8 cellular contexts compared by ENCODE assay signal in genomic region chr2:111883661-111884591, GRCh38. TPM values are rescaled to one million over a fixed set of nuclear protein-coding genes. Genes with fewer than 3 reads are reported as not detected.
DNase-seq lines count a peak whose midpoint lies in the region; ATAC-seq, FAIRE-seq and TF ChIP-seq lines count a peak whose summit lies in the region.

Gene ANAPC1 (minus strand): TSS chr2:111884193. CDS start chr2:111880825, 3,368 bp downstream.

- peak; percentile 67 for DNase-seq in GM12892 (ENCODE audit: insufficient read length)
- DNase-seq in NCI-H128 (lab: John Stamatoyannopoulos, UW; ENCODE audit: unreplicated experiment), result peak; percentile 83
- DNase-seq in amniotic epithelial cell (ENCODE audit: low read depth), result peak; percentile 62
- peak; percentile 80 for DNase-seq in left ventricle myocardium inferior
- peak; percentile 86 to 90 for DNase-seq in psoas muscle
- DNase-seq in ureter (ENCODE audit: low spot score), result peak; percentile 87

- H3K36me3 ChIP-seq in left ventricle myocardium inferior (peaks cover 14% of the 10 kb centered on the region), psoas muscle (ENCODE audit: insufficient read depth in 1 of 2, low read depth in 1 of 2) (peaks cover 0 to 14% of the 10 kb centered on the region in 2 donors)

- H3K4me1 ChIP-seq in left ventricle myocardium inferior (peaks cover 28% of the 10 kb centered on the region), psoas muscle (peaks cover 8% of the 10 kb centered on the region)

- H3K4me3 ChIP-seq in left ventricle myocardium inferior (peak within 1 kb of the TSS; percentile 86), psoas muscle (peak within 1 kb of the TSS; percentile 85)

- peak; percentile 94 for TF ChIP-seq POLR2A in GM12892 (IDR thresholded peaks at IDR 0.05; ENCODE audit: low read depth, low read length)

- 0 to 1% (median 0%) methylated on average over 50 to 73 of the region's 73 CpGs for WGBS in psoas muscle, 3 donors

- H3K9me3 ChIP-seq in left ventricle myocardium inferior (replicated peaks), result no peaks in the 10 kb centered on the region
- no peaks in the 10 kb centered on the region for H3K9me3 ChIP-seq in psoas muscle

- H3K27ac ChIP-seq in left ventricle myocardium inferior (replicated peaks), result peak within 1 kb of the TSS; percentile 87
- peak within 1 kb of the TSS; percentile 82 for H3K27ac ChIP-seq in psoas muscle

- H3K27me3 ChIP-seq in left ventricle myocardium inferior (ENCODE audit: low read depth) (no peaks in the 10 kb centered on the region), psoas muscle (ENCODE audit: insufficient read depth in 3 of 3, low read length in 2 of 3) (no peaks in the 10 kb centered on the region)

- intact Hi-C loops in T-helper 1 cell treated with Interleukin-12 subunit alpha and Interleukin-12 subunit beta and Interleukin-4 antibody, amounts not matched to agents 30 ng/mL and 1 ng/mL, for 36 hours (cut with micrococcal nuclease), result loop anchor here (1.0 to 5.0 kb wide), 8 partner anchors 14 to 1207 kb away; partner anchors contain the start of genes BUB1, CHCHD5, MERTK and POLR1B
- intact Hi-C loops in left ventricle myocardium inferior (cut with micrococcal nuclease), result no loop called here
- intact Hi-C loops in psoas muscle (cut with DNase I), result loop anchor here in 1 of 2 donors (10.0 kb wide), 1 partner anchor 371 kb away; the partner anchor contains the start of gene ZC3H8

- FAIRE-seq in GM12892 (lab: Jason Lieb, UNC), result peak; percentile 92

- TF ChIP-seq CTCF in left ventricle myocardium inferior (IDR thresholded peaks at IDR 0.05; ENCODE audit: borderline replicate concordance) (no peak), psoas muscle (IDR thresholded peaks at IDR 0.05) (no peak)

- peak; percentile 93 for ATAC-seq in HG02759 (IDR thresholded peaks at IDR 0.05; ENCODE audit: unreplicated experiment)
- peak; percentile 96 to 99 (median 98) for ATAC-seq in psoas muscle

RNA-seq across cellular contexts. Expression of gene ANAPC1, which starts in this region (rescaled TPM):
- polyA plus RNA-seq in GM12892 (2012; ENCODE audit: missing spikeins), result 41.3 TPM
- total RNA-seq in T-helper 1 cell treated with Interleukin-12 subunit alpha and Interleukin-12 subunit beta and Interleukin-4 antibody, amounts not matched to agents 30 ng/mL and 1 ng/mL, for 36 hours, result 69.5 and 71.8 TPM in 2 replicates
- total RNA-seq in left ventricle myocardium inferior, result 17.0 TPM
- 10 to 100 TPM; 16.3 to 23.9 (median 20.4) TPM for total RNA-seq in psoas muscle
- 10 to 100 TPM in 1 of 3 donors, 1 to 10 TPM in 2; 3.9 to 16.2 (median 6.3) TPM for polyA plus RNA-seq in psoas muscle
- total RNA-seq in ureter, result 69.2 TPM

Comparison
In these comparisons a context has a peak if more than half of its experiments do, and no peak if none do; other contexts are left out.
1. Peak in every context shown above with its lines: DNase-seq, ATAC-seq, H3K4me3 ChIP-seq and H3K27ac ChIP-seq.